ENCODE assay signal across 7 cellular contexts in the genomic region with DNA sequence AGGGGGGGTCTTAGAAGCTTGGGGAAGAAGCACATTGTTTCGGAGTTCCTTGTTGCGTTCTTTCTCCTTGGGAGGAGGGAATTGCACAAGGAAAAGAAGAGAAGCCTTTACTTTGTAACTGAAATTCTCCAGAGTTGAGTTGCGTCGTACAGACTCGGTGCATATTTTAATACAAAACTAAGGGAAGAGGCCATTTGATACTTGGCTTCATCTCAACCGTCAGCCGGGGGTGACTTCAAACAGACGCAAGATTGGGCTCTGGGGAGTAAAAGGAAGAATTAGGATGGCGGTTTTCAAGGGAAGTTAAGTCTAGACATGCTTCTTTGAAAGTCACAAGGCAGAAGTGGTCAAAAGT. TPM values are rescaled to one million over a fixed set of nuclear protein-coding genes. Genes with fewer than 3 reads are reported as not detected.
DNase-seq lines count a peak whose midpoint lies in the region; ATAC-seq, FAIRE-seq and TF ChIP-seq lines count a peak whose summit lies in the region.

No MANE protein-coding gene starts in this region.

- peak overlapping the region; percentile 73 to 77 for H3K4me3 ChIP-seq in ascending aorta
- H3K4me3 ChIP-seq in kidney (ENCODE audit: low read length in 2 of 2): peak overlapping the region; percentile 92 to 95

- peaks cover 0 to 2% of the 10 kb centered on the region in 2 donors for H3K9me3 Mint-ChIP-seq in stimulated activated naive B cell treated with anti-CD40 and anti-IgM and Interleukin-4, amounts not matched to agents 10 μg/mL and 1 μg/mL and 100 μg/mL, for 72 hours

- no peaks in the 10 kb centered on the region for H3K9me3 ChIP-seq in ascending aorta
- no peaks in the 10 kb centered on the region for H3K9me3 ChIP-seq in kidney (ENCODE audit: control insufficient read depth in 1 of 2, low read length in 2 of 2)

- peak; percentile 20 for DNase-seq in HTR-8/SVneo (ENCODE audit: insufficient read length, low spot score)
- DNase-seq in ascending aorta (ENCODE audit: low spot score in 2 of 2): no peak
- no peak for DNase-seq in kidney
- DNase-seq in stimulated activated naive B cell treated with anti-CD40 and anti-IgM and Interleukin-4, amounts not matched to agents 10 μg/mL and 1 μg/mL and 100 μg/mL, for 72 hours: no peak
- no peak for DNase-seq in activated gamma-delta T cell (lab: John Stamatoyannopoulos, UW)
- no peak for DNase-seq in T1000 (lab: John Stamatoyannopoulos, UW)

- no peaks in the 10 kb centered on the region for H3K36me3 ChIP-seq in ascending aorta
- H3K36me3 ChIP-seq in kidney (ENCODE audit: control insufficient read depth in 1 of 2, insufficient read depth in 2 of 2, low read length in 2 of 2): no peaks in the 10 kb centered on the region

- H3K9ac ChIP-seq in kidney (ENCODE audit: low read length in 2 of 2): peak overlapping the region in 1 of 2 donors; percentile 83

- H3K4me3 Mint-ChIP-seq in stimulated activated naive B cell treated with anti-CD40 and anti-IgM and Interleukin-4, amounts not matched to agents 10 μg/mL and 1 μg/mL and 100 μg/mL, for 72 hours: peak overlapping the region; percentile 82 to 83

- ATAC-seq in stimulated activated naive B cell treated with anti-CD40 and anti-IgM and Interleukin-4, amounts not matched to agents 10 μg/mL and 1 μg/mL and 100 μg/mL, for 72 hours (replicated peaks): no peak
- ATAC-seq in HG03354 (IDR thresholded peaks at IDR 0.05; ENCODE audit: poor library complexity, severe bottlenecking, unreplicated experiment): no peak

- H3K36me3 Mint-ChIP-seq in stimulated activated naive B cell treated with anti-CD40 and anti-IgM and Interleukin-4, amounts not matched to agents 10 μg/mL and 1 μg/mL and 100 μg/mL, for 72 hours: no peaks in the 10 kb centered on the region

- no peak for TF ChIP-seq CTCF in ascending aorta (IDR thresholded peaks at IDR 0.05)
- TF ChIP-seq CTCF in kidney (IDR thresholded peaks at IDR 0.05; ENCODE audit: borderline replicate concordance, extremely low read depth, insufficient read depth): no peak

- H3K27ac Mint-ChIP-seq in stimulated activated naive B cell treated with anti-CD40 and anti-IgM and Interleukin-4, amounts not matched to agents 10 μg/mL and 1 μg/mL and 100 μg/mL, for 72 hours: peak overlapping the region; percentile 53

- intact Hi-C loops in ascending aorta (cut with DNase I): loop anchor here (5.0 kb wide), 1 partner anchor 78 kb away; no protein-coding TSS in a partner anchor
- intact Hi-C loops in kidney (cut with DNase I): no loop called here

- H3K27me3 ChIP-seq in ascending aorta: no peaks in the 10 kb centered on the region

- peaks cover 58 to 75% of the 10 kb centered on the region in 2 donors for H3K27me3 Mint-ChIP-seq in stimulated activated naive B cell treated with anti-CD40 and anti-IgM and Interleukin-4, amounts not matched to agents 10 μg/mL and 1 μg/mL and 100 μg/mL, for 72 hours

- H3K27ac ChIP-seq in ascending aorta (peak overlapping the region in 1 of 2 donors; percentile 31), kidney (ENCODE audit: low read depth in 2 of 2, low read length in 2 of 2) (peak overlapping the region; percentile 88 to 90)

- peaks cover 12 to 35% of the 10 kb centered on the region in 2 donors for H3K4me1 Mint-ChIP-seq in stimulated activated naive B cell treated with anti-CD40 and anti-IgM and Interleukin-4, amounts not matched to agents 10 μg/mL and 1 μg/mL and 100 μg/mL, for 72 hours

- FAIRE-seq in HTR-8/SVneo (lab: Jason Lieb, UNC): no peak
- FAIRE-seq in kidney (lab: Jason Lieb, UNC): no peak

- H3K4me1 ChIP-seq in ascending aorta: peaks cover 11 to 13% of the 10 kb centered on the region in 2 donors
- H3K4me1 ChIP-seq in kidney (ENCODE audit: control insufficient read depth in 1 of 2, insufficient read depth in 1 of 2, low read depth in 1 of 2, low read length in 2 of 2): peaks cover 0 to 6% of the 10 kb centered on the region in 2 donors

RNA-seq across cellular contexts. Expression of gene PRR15, which starts 1.5 kb away (rescaled TPM):
- not detected for total RNA-seq in ascending aorta
- 21.2 TPM for total RNA-seq in kidney
- 27.5 TPM for polyA plus RNA-seq in kidney (ENCODE audit: insufficient read depth, low read depth, low replicate concordance)

Comparison
In these comparisons a context has a peak if more than half of its experiments do, and no peak if none do; other contexts are left out.
1. RNA of gene PRR15, which starts 1.5 kb away (total RNA-seq): 21.2 TPM in kidney (single experiment); not detected in ascending aorta (single experiment); every median in the first group is over 10 times any median in the second.